In the genomic region with DNA sequence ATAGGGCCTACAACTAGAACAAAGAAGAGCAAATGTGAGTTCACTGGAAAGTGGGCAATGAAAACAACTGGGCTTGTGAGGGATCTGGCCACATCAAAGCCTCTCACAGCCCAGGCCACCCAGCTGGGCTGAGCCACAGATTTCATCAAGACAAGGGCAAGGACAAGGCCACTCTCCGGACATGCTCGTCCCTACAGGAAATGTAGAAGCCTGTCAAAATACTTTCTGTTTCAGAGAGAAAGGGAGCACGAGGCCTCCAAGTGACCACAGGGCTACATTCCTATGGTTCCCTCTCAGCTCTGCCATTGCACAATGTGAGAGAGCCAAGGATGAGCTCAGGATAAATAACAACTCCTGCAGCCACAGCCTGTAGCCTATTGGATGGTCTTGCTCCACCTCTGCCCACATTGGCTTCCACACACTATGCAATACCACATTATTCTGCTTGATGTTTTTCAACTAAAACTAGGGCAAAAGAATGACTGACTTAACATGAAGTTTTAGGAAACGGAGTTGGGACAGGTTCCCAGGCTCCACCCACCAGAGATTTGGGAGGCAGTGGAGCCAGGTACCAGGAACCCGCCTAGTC, we compare ENCODE assay signal across 7 cellular contexts. TPM values are rescaled to one million over a fixed set of nuclear protein-coding genes. Genes with fewer than 3 reads are reported as not detected.
DNase-seq lines count a peak whose midpoint lies in the region; ATAC-seq and TF ChIP-seq lines count a peak whose summit lies in the region.

No MANE protein-coding gene starts in this region.

- H3K4me3 ChIP-seq in foreskin fibroblast (ENCODE audit: low read depth in 1 of 2, low read length in 2 of 2) (peak overlapping the region in 1 of 2 donors; percentile 21), prostate gland (no peak overlapping the region)

- peaks cover 27% of the 10 kb centered on the region for H3K4me1 ChIP-seq in prostate gland (replicated peaks)

- ATAC-seq in HG02759 (IDR thresholded peaks at IDR 0.05; ENCODE audit: unreplicated experiment) (no peak), HG03280 (IDR thresholded peaks at IDR 0.05; ENCODE audit: unreplicated experiment) (no peak)

- no peak for TF ChIP-seq POLR2A in prostate gland (IDR thresholded peaks at IDR 0.05)

- H3K36me3 ChIP-seq in prostate gland = no peaks in the 10 kb centered on the region

- intact Hi-C loops in prostate gland (cut with DNase I) = no loop called here

- WGBS in prostate gland = 54% methylated on average over 5 of the region's 5 CpGs

- TF ChIP-seq CTCF in foreskin fibroblast (IDR thresholded peaks at IDR 0.05; ENCODE audit: low read depth, low read length) = no peak
- no peak for TF ChIP-seq CTCF in prostate gland (IDR thresholded peaks at IDR 0.05)

- no peaks in the 10 kb centered on the region for H3K9me3 ChIP-seq in prostate gland

- H3K27me3 ChIP-seq in prostate gland (replicated peaks; ENCODE audit: insufficient read depth) = no peaks in the 10 kb centered on the region

- H3K27ac ChIP-seq in prostate gland = peak overlapping the region; percentile 56 to 64

- peak; percentile 65 for DNase-seq in HK-2 (ENCODE audit: unreplicated experiment)
- DNase-seq in SW480 (ENCODE audit: low spot score) = peak; percentile 99
- DNase-seq in foreskin fibroblast = peak; percentile 98
- DNase-seq in prostate gland (ENCODE audit: low spot score) = no peak
- DNase-seq in RKO (ENCODE audit: low spot score) = no peak

RNA-seq across cellular contexts. Expression of gene TBC1D2B, which starts 12.1 kb away (rescaled TPM):
- 10 to 100 TPM; 21.5 to 49.5 TPM for total RNA-seq in prostate gland

RNA-seq across cellular contexts. Expression of gene SH2D7, which starts 27.0 kb away (rescaled TPM):
- under 1 TPM in 1 of 2 donors, not detected in 1; 0.28 TPM for total RNA-seq in prostate gland

Comparison
In these comparisons a context has a peak if more than half of its experiments do, and no peak if none do; other contexts are left out.
1. DNase-seq: peak in HK-2 (single experiment), SW480 (single experiment) and foreskin fibroblast (2 of 2); none in prostate gland (single experiment) and RKO (single experiment).